Comparison of ENCODE assay signal across 15 cellular contexts in genomic region chr19:51295382-51296126, GRCh38.
A peak's percentile ranks its signal among the peaks of the same experiment; 100 is the strongest.
DNase-seq lines count a peak whose midpoint lies in the region; ATAC-seq and TF ChIP-seq lines count a peak whose summit lies in the region.
"Had no signal": no experiment of that assay in that cellular context is flagged by ENCODE, and none has a peak within 500 bp of the region (broad histone marks: within the 10 kb centered on the region; RNA-seq: fewer than 3 reads in every experiment).

No MANE protein-coding gene starts in this region.

- no peaks in the 10 kb centered on the region for H3K79me2 ChIP-seq in parathyroid adenoma

- H3K4me3 ChIP-seq in NT2/D1 (ENCODE audit: insufficient read length, low read depth) (no peak overlapping the region), parathyroid adenoma (ENCODE audit: low read depth, low read length) (no peak overlapping the region), foreskin fibroblast (ENCODE audit: low read depth in 1 of 2, low read length in 2 of 2) (no peak overlapping the region)
- H3K4me3 ChIP-seq: HAP-1, K562 had no signal

- H3K4me2 ChIP-seq in parathyroid adenoma (ENCODE audit: low read length) = no peak overlapping the region
- H3K4me2 ChIP-seq: SK-N-SH had no signal

- DNase-seq in DMS79 treated with DMSO at 0.1 percent for 48 hours (lab: John Stamatoyannopoulos, UW) (peak; percentile 52), NT2/D1 (ENCODE audit: low read depth, low spot score) (no peak), kidney glomerular epithelial cell (lab: John Stamatoyannopoulos, UW) (peak; percentile 7), foreskin fibroblast (no peak), NCI-H1092 (lab: John Stamatoyannopoulos, UW) (no peak)
- DNase-seq: CD4-positive, CD25-positive, alpha-beta regulatory T cell; DND-41; NCI-H1436 treated with DMSO at 0.1 percent for 48 hours; NCI-H69 had no signal

- ATAC-seq in GM18867 (IDR thresholded peaks at IDR 0.05; ENCODE audit: unreplicated experiment) = no peak
- ATAC-seq: Right ventricle myocardium inferior had no signal

- H3K27me3 ChIP-seq in NT2/D1 (ENCODE audit: insufficient read depth, insufficient read length) = no peaks in the 10 kb centered on the region
- H3K27me3 ChIP-seq in parathyroid adenoma (ENCODE audit: control insufficient read depth, insufficient read depth, low read length) = no peaks in the 10 kb centered on the region

- peaks cover 24% of the 10 kb centered on the region for H3K4me1 ChIP-seq in NT2/D1 (ENCODE audit: insufficient read depth, insufficient read length)
- peaks cover 7% of the 10 kb centered on the region for H3K4me1 ChIP-seq in parathyroid adenoma
- H3K4me1 ChIP-seq: HAP-1 had no signal

- H3K36me3 ChIP-seq in NT2/D1 (ENCODE audit: insufficient read depth, insufficient read length, low read length) (no peaks in the 10 kb centered on the region), parathyroid adenoma (ENCODE audit: control insufficient read depth, insufficient read depth, low read length) (no peaks in the 10 kb centered on the region)
- H3K36me3 ChIP-seq: HAP-1 had no signal

- H2AFZ ChIP-seq in parathyroid adenoma = peak overlapping the region; percentile 82

- TF ChIP-seq CTCF in parathyroid adenoma (IDR thresholded peaks at IDR 0.05) (no peak), foreskin fibroblast (IDR thresholded peaks at IDR 0.05; ENCODE audit: low read depth, low read length) (no peak)

- no peak overlapping the region for H3K27ac ChIP-seq in parathyroid adenoma

- H3K9ac ChIP-seq in NT2/D1 (ENCODE audit: insufficient read length, low read depth) = peak overlapping the region; percentile 53
- no peak overlapping the region for H3K9ac ChIP-seq in parathyroid adenoma
- H3K9ac ChIP-seq: SK-N-SH had no signal

- no peaks in the 10 kb centered on the region for H3K9me3 ChIP-seq in NT2/D1 (ENCODE audit: insufficient read depth, low read length)
- H3K9me3 ChIP-seq in parathyroid adenoma (ENCODE audit: control insufficient read depth, low read length) = no peaks in the 10 kb centered on the region
- H3K9me3 ChIP-seq: HAP-1, SK-N-SH had no signal

Comparison
In these comparisons a context has a peak if more than half of its experiments do, and no peak if none do; other contexts are left out.
1. DNase-seq: peak in DMS79 treated with DMSO at 0.1 percent for 48 hours (single experiment) and kidney glomerular epithelial cell (single experiment); none in NT2/D1 (single experiment), foreskin fibroblast (0 of 2) and NCI-H1092 (single experiment).